In genomic region chr22:24109649-24110048, GRCh38 we compare ENCODE assay signal across 20 cellular contexts.
DNase-seq lines count a peak whose midpoint lies in the region; ATAC-seq and TF ChIP-seq lines count a peak whose summit lies in the region.
"Had no signal": no experiment of that assay in that cellular context is flagged by ENCODE, and none has a peak within 500 bp of the region (broad histone marks: within the 10 kb centered on the region; RNA-seq: fewer than 3 reads in every experiment).

No MANE protein-coding gene starts in this region.

- H3K36me3 Mint-ChIP-seq in effector memory CD8-positive, alpha-beta T cell (ENCODE audit: insufficient read depth) = peaks cover 14% of the 10 kb centered on the region

- H3K27ac ChIP-seq in trophoblast cell (ENCODE audit: low read depth, low read length) = no peak overlapping the region
- peak overlapping the region in 1 of 4 donors; percentile 36 for H3K27ac ChIP-seq in transverse colon
- H3K27ac ChIP-seq: BLaER1 had no signal

- no peak overlapping the region for H4K8ac ChIP-seq in trophoblast cell (ENCODE audit: low read depth, low read length)

- ATAC-seq in left colon (peak; percentile 88), mucosa of descending colon (peak; percentile 76), HG03469 (IDR thresholded peaks at IDR 0.05; ENCODE audit: unreplicated experiment) (no peak)
- no peak for ATAC-seq in effector memory CD8-positive, alpha-beta T cell (replicated peaks)

- H2BK5ac ChIP-seq in trophoblast cell (ENCODE audit: low read depth, low read length, poor library complexity) = no peak overlapping the region

- in situ Hi-C loops in transverse colon (cut with MboI; ENCODE audit: low pct_ligation_motif_present in 1 of 4, low pct_unique_long_range_greater_than_20kb in 1 of 4, low sequenced_read_pairs in 3 of 4) = loop anchor here in 1 of 4 donors (10.0 kb wide), 1 partner anchor 65 kb away; no protein-coding TSS in a partner anchor

- H3K4me2 ChIP-seq in trophoblast cell (ENCODE audit: low read length) = no peak overlapping the region
- H3K4me2 ChIP-seq: BLaER1 had no signal

- H4K91ac ChIP-seq in trophoblast cell (ENCODE audit: low read depth, low read length) = no peak overlapping the region

- H3K4me3 Mint-ChIP-seq in effector memory CD8-positive, alpha-beta T cell = no peak overlapping the region
- H3K4me3 Mint-ChIP-seq: CD14-positive monocyte; CD4-positive, alpha-beta memory T cell; CD4-positive, CD25-positive, alpha-beta regulatory T cell; CD8-positive, alpha-beta memory T cell had no signal

- no peak overlapping the region for H3K27ac Mint-ChIP-seq in effector memory CD8-positive, alpha-beta T cell
- H3K27ac Mint-ChIP-seq: CD4-positive, CD25-positive, alpha-beta regulatory T cell had no signal

- H3K4me1 Mint-ChIP-seq in effector memory CD8-positive, alpha-beta T cell (ENCODE audit: low read depth in 2 of 2) = peaks cover 0 to 2% of the 10 kb centered on the region in 2 donors
- H3K4me1 Mint-ChIP-seq: CD14-positive monocyte had no signal

- H3K36me3 ChIP-seq in mucosa of descending colon (ENCODE audit: low read depth) (no peaks in the 10 kb centered on the region), trophoblast cell (ENCODE audit: control insufficient read depth in 1 of 2, insufficient read depth in 2 of 2, low read length in 2 of 2) (peaks cover 15 to 17% of the 10 kb centered on the region in 2 experiments), transverse colon (peaks cover 0 to 4% (median 0%) of the 10 kb centered on the region in 4 donors)

- no peak overlapping the region for H2AK5ac ChIP-seq in trophoblast cell (ENCODE audit: low read length)

- no peak overlapping the region for H3K9ac ChIP-seq in trophoblast cell (ENCODE audit: low read length)
- H3K9ac ChIP-seq: BLaER1 had no signal

- TF ChIP-seq POLR2A in transverse colon (IDR thresholded peaks at IDR 0.05) = no peak

- TF ChIP-seq EP300 in transverse colon (IDR thresholded peaks at IDR 0.05; ENCODE audit: low read depth) = no peak

- no peaks in the 10 kb centered on the region for H3K9me3 ChIP-seq in mucosa of descending colon
- peaks cover 7% of the 10 kb centered on the region for H3K9me3 ChIP-seq in trophoblast cell (ENCODE audit: insufficient read depth, low read depth, low read length)
- H3K9me3 ChIP-seq in transverse colon = no peaks in the 10 kb centered on the region
- H3K9me3 ChIP-seq: BE2C had no signal

- H3K4me1 ChIP-seq in mucosa of descending colon (ENCODE audit: low read depth) = no peaks in the 10 kb centered on the region
- H3K4me1 ChIP-seq in trophoblast cell (ENCODE audit: control insufficient read depth in 1 of 2, insufficient read depth in 2 of 2, low read length in 2 of 2) = peaks cover 0 to 5% of the 10 kb centered on the region in 2 experiments
- peaks cover 6 to 20% (median 13%) of the 10 kb centered on the region in 4 donors for H3K4me1 ChIP-seq in transverse colon
- H3K4me1 ChIP-seq: BE2C, BLaER1, Caco-2 had no signal

- H3K23ac ChIP-seq in trophoblast cell (ENCODE audit: low read length) = no peak overlapping the region

- H4K12ac ChIP-seq in trophoblast cell (ENCODE audit: low read depth, low read length) = no peak overlapping the region

- H2BK120ac ChIP-seq in trophoblast cell (ENCODE audit: insufficient read depth, low read length, poor library complexity) = no peak overlapping the region

- no peaks in the 10 kb centered on the region for H3K9me3 Mint-ChIP-seq in effector memory CD8-positive, alpha-beta T cell

- no peaks in the 10 kb centered on the region for H3K79me1 ChIP-seq in trophoblast cell (ENCODE audit: low read length)

- DNase-seq in left colon = no peak
- DNase-seq in mucosa of descending colon = no peak
- DNase-seq in trophoblast cell = no peak
- peak; percentile 21 for DNase-seq in transverse colon
- no peak for DNase-seq in effector memory CD8-positive, alpha-beta T cell
- DNase-seq in COR-L47 (lab: John Stamatoyannopoulos, UW) = no peak
- DNase-seq: 8988T; ACHN; BE2C; C1 segment of cervical spinal cord; Caco-2; Calu3; CD4-positive, alpha-beta memory T cell; CD4-positive, CD25-positive, alpha-beta regulatory T cell; CD8-positive, alpha-beta memory T cell; DMS79 treated with DMSO at 0.1 percent for 48 hours; GF-D8 had no signal

- H3K27me3 ChIP-seq in trophoblast cell (ENCODE audit: insufficient read depth, low read length) (no peaks in the 10 kb centered on the region), transverse colon (no peaks in the 10 kb centered on the region)
- H3K27me3 ChIP-seq: BE2C, BLaER1 had no signal

- H3K27me3 Mint-ChIP-seq in effector memory CD8-positive, alpha-beta T cell = no peaks in the 10 kb centered on the region
- H3K27me3 Mint-ChIP-seq: CD4-positive, alpha-beta memory T cell; CD4-positive, CD25-positive, alpha-beta regulatory T cell; CD8-positive, alpha-beta memory T cell had no signal

- no CpG with 5 or more reads among the region's 6 CpGs for whole genome bisulfite sequencing in trophoblast cell (ENCODE audit: extremely low coverage, insufficient coverage, insufficient read length)
- 71 to 100% methylated on average over 1 to 6 of the region's 6 CpGs for WGBS in transverse colon (ENCODE audit: low coverage in 1 of 2), 2 donors

- H3K18ac ChIP-seq in trophoblast cell (ENCODE audit: low read length) = no peak overlapping the region

- TF ChIP-seq CTCF in mucosa of descending colon (IDR thresholded peaks at IDR 0.05) (no peak), transverse colon (IDR thresholded peaks at IDR 0.05) (no peak)

- peak overlapping the region; percentile 16 for H2BK12ac ChIP-seq in trophoblast cell (ENCODE audit: low read length)

- no peaks in the 10 kb centered on the region for H3K79me2 ChIP-seq in trophoblast cell (ENCODE audit: control insufficient read depth, insufficient read depth, low read length, poor library complexity)

- no peak overlapping the region for H3K4ac ChIP-seq in trophoblast cell (ENCODE audit: low read depth, low read length)

- intact Hi-C loops in left colon (cut with DNase I, micrococcal nuclease) = loop anchor here in 1 of 2 donors (5.0 kb wide), 1 partner anchor 63 kb away; no protein-coding TSS in a partner anchor
- intact Hi-C loops in mucosa of descending colon (cut with DNase I, micrococcal nuclease) = no loop called here
- intact Hi-C loops in transverse colon (cut with DNase I; ENCODE audit: low total_unique reads) = no loop called here

- no peak overlapping the region for H3K4me3 ChIP-seq in mucosa of descending colon
- no peak overlapping the region for H3K4me3 ChIP-seq in trophoblast cell (ENCODE audit: low read depth, low read length)
- no peak overlapping the region for H3K4me3 ChIP-seq in transverse colon
- H3K4me3 ChIP-seq: BLaER1 had no signal

- no peak overlapping the region for H2AFZ ChIP-seq in trophoblast cell (ENCODE audit: insufficient read depth, low read length, poor library complexity)

- H3K14ac ChIP-seq in trophoblast cell (ENCODE audit: low read length) = no peak overlapping the region

Comparison
In these comparisons a context has a peak if more than half of its experiments do, and no peak if none do; other contexts are left out.
1. ATAC-seq: peak in left colon (single experiment) and mucosa of descending colon (single experiment); none in effector memory CD8-positive, alpha-beta T cell (single experiment) and HG03469 (single experiment).